In genomic region chr19:17108453-17108784, GRCh38 we compare ENCODE assay signal across 10 cellular contexts. TPM values are rescaled to one million over a fixed set of nuclear protein-coding genes. Genes with fewer than 3 reads are reported as not detected.
DNase-seq lines count a peak whose midpoint lies in the region; ATAC-seq, FAIRE-seq and TF ChIP-seq lines count a peak whose summit lies in the region.
"Had no signal": no experiment of that assay in that cellular context is flagged by ENCODE, and none has a peak within 500 bp of the region (broad histone marks: within the 10 kb centered on the region; RNA-seq: fewer than 3 reads in every experiment).

No MANE protein-coding gene starts in this region.

- peak overlapping the region; percentile 66 for H2BK120ac ChIP-seq in IMR-90 (ENCODE audit: low read depth, low read length)
- no peak overlapping the region for H2BK120ac ChIP-seq in trophoblast cell (ENCODE audit: insufficient read depth, low read length, poor library complexity)

- H3K56ac ChIP-seq in IMR-90 (ENCODE audit: extremely low read depth, insufficient read depth, low read length) = peak overlapping the region; percentile 50

- no peak for DNase-seq in A549 (ENCODE audit: low read depth in 1 of 2, low spot score in 1 of 2)
- no peak for DNase-seq in IMR-90
- no peak for DNase-seq in endothelial cell of umbilical vein (ENCODE audit: low read depth, low spot score)
- no peak for DNase-seq in trophoblast cell
- DNase-seq in GM12892 (ENCODE audit: insufficient read length) = no peak
- DNase-seq in islet precursor cell = no peak
- no peak for DNase-seq in middle frontal gyrus (ENCODE audit: extremely low spot score, low spot score)
- DNase-seq in mesenteric fat pad (ENCODE audit: low spot score) = no peak
- DNase-seq: cortex of kidney, NCI-H2227 treated with DMSO at 0.1 percent for 48 hours had no signal

- H4K20me1 ChIP-seq in IMR-90 (ENCODE audit: insufficient read depth, low read length) = peaks cover 56% of the 10 kb centered on the region
- H4K20me1 ChIP-seq in endothelial cell of umbilical vein (replicated peaks; ENCODE audit: control insufficient read depth, extremely low read depth, insufficient read depth, low read length) = no peaks in the 10 kb centered on the region

- H2AK9ac ChIP-seq in IMR-90 (replicated peaks; ENCODE audit: low read depth, low read length, poor library complexity) = peak overlapping the region; percentile 98

- FAIRE-seq in A549 (lab: Jason Lieb, UNC) (no peak), endothelial cell of umbilical vein (lab: Jason Lieb, UNC) (no peak), GM12892 (lab: Jason Lieb, UNC) (no peak)

- H3K23ac ChIP-seq in IMR-90 (ENCODE audit: low read depth, low read length) (peak overlapping the region; percentile 81; the same call in 1 of the 2 replicates), trophoblast cell (ENCODE audit: low read length) (no peak overlapping the region)

- peak overlapping the region in 1 of 2 experiments; percentile 38; a peak in 2 of 4 replicates for H4K8ac ChIP-seq in IMR-90 (ENCODE audit: low read depth in 2 of 2, low read length in 2 of 2)
- H4K8ac ChIP-seq in trophoblast cell (ENCODE audit: low read depth, low read length) = no peak overlapping the region

- H3K4me1 ChIP-seq in A549 (peaks cover 24% of the 10 kb centered on the region), IMR-90 (ENCODE audit: control insufficient read depth, insufficient read depth, low read length) (peaks cover 7% of the 10 kb centered on the region), endothelial cell of umbilical vein (ENCODE audit: control insufficient read depth, extremely low read depth, insufficient read depth, low read length) (peaks cover 11% of the 10 kb centered on the region), trophoblast cell (ENCODE audit: control insufficient read depth in 1 of 2, insufficient read depth in 2 of 2, low read length in 2 of 2) (peaks cover 26 to 30% of the 10 kb centered on the region in 2 experiments)

- H3K9me1 ChIP-seq in IMR-90 (ENCODE audit: insufficient read depth, low read length) = peaks cover 25% of the 10 kb centered on the region
- no peaks in the 10 kb centered on the region for H3K9me1 ChIP-seq in endothelial cell of umbilical vein (replicated peaks; ENCODE audit: control insufficient read depth, extremely low read depth, insufficient read depth, low read length)

- H4K91ac ChIP-seq in IMR-90 (ENCODE audit: insufficient read depth, low read depth, low read length) (peak overlapping the region; percentile 72), trophoblast cell (ENCODE audit: low read depth, low read length) (peak overlapping the region; percentile 26)

- H2BK15ac ChIP-seq in IMR-90 (ENCODE audit: low read depth, low read length) = peak overlapping the region; percentile 1; the same call in 1 of the 3 replicates

- dilution Hi-C loops in IMR-90 (cut with HindIII; ENCODE audit: low sequenced_read_pairs, unreplicated experiment) = no loop called here
- dilution Hi-C loops in endothelial cell of umbilical vein (cut with MboI; ENCODE audit: extremely low pct_ligation_motif_present, low sequenced_read_pairs) = no loop called here

- H3K79me1 ChIP-seq in IMR-90 (ENCODE audit: low read depth in 1 of 2, low read length in 2 of 2) (peaks cover 10 to 85% of the 10 kb centered on the region in 2 experiments; a peak in 3 of 4 replicates), trophoblast cell (ENCODE audit: low read length) (peaks cover 8% of the 10 kb centered on the region)

- peak overlapping the region; percentile 76 for H3K4me2 ChIP-seq in A549
- peak overlapping the region; percentile 63 for H3K4me2 ChIP-seq in IMR-90 (ENCODE audit: low read depth, low read length)
- H3K4me2 ChIP-seq in endothelial cell of umbilical vein (ENCODE audit: insufficient read depth, low read length) = peak overlapping the region; percentile 0
- peak overlapping the region; percentile 46 for H3K4me2 ChIP-seq in trophoblast cell (ENCODE audit: low read length)

- peak overlapping the region; percentile 79 for H3K14ac ChIP-seq in IMR-90 (replicated peaks; ENCODE audit: low read depth, low read length)
- H3K14ac ChIP-seq in trophoblast cell (ENCODE audit: low read length) = no peak overlapping the region

- BruUV-seq in IMR-90 (replicated peaks; lab: Mats Ljungman, UMichigan) (no TSS peak), endothelial cell of umbilical vein (replicated peaks; lab: Mats Ljungman, UMichigan) (TSS peak; percentile 51)

- TF ChIP-seq CTCF in A549 (IDR thresholded peaks at IDR 0.05) (no peak), IMR-90 (conservative IDR thresholded peaks at IDR 0.05; ENCODE audit: low read depth, low read length) (no peak), endothelial cell of umbilical vein (IDR thresholded peaks at IDR 0.05; ENCODE audit: extremely low read depth in 1 of 2, insufficient read depth in 1 of 2, low read depth in 1 of 2, low read length in 2 of 2) (no peak)

- H2BK12ac ChIP-seq in trophoblast cell (ENCODE audit: low read length) = peak overlapping the region; percentile 62

- H3K9me3 ChIP-seq in A549 (no peaks in the 10 kb centered on the region), IMR-90 (ENCODE audit: control insufficient read depth, insufficient read depth, low read length) (no peaks in the 10 kb centered on the region), endothelial cell of umbilical vein (replicated peaks; ENCODE audit: control insufficient read depth, insufficient read depth, low read length) (no peaks in the 10 kb centered on the region), trophoblast cell (ENCODE audit: insufficient read depth, low read depth, low read length) (no peaks in the 10 kb centered on the region)

- 0 out of 2 replicates have a peak overlapping the region, but pooled peaks have one; percentile 0 for H3K18ac ChIP-seq in IMR-90 (ENCODE audit: low read depth, low read length)
- H3K18ac ChIP-seq in trophoblast cell (ENCODE audit: low read length) = peak overlapping the region; percentile 46

- peak overlapping the region; percentile 78 for H2BK5ac ChIP-seq in IMR-90 (ENCODE audit: low read depth, low read length, poor library complexity, severe bottlenecking)
- H2BK5ac ChIP-seq in trophoblast cell (ENCODE audit: low read depth, low read length, poor library complexity) = peak overlapping the region; percentile 21

- CTCF ChIA-PET in A549 (lab: Yijun Ruan, JAX) (interaction anchor here (0.6 kb wide), 1 partner anchor 699 kb away, joined by 3 read pairs; no protein-coding TSS in a partner anchor), IMR-90 (lab: Yijun Ruan, JAX) (interaction anchor here (0.5 kb wide), 1 partner anchor 108 kb away, joined by 7 read pairs; no protein-coding TSS in a partner anchor), endothelial cell of umbilical vein (lab: Charles Lee) (interaction anchor here (0.9 to 1.6 kb wide), 7 partner anchors 8 to 32 kb away, joined by 3 to 10 read pairs (median 3); no protein-coding TSS in a partner anchor)

- H2AFZ ChIP-seq in IMR-90 (replicated peaks; ENCODE audit: low read length, poor library complexity) (peak overlapping the region; percentile 86), endothelial cell of umbilical vein (ENCODE audit: low read depth, low read length) (no peak overlapping the region), trophoblast cell (ENCODE audit: insufficient read depth, low read length, poor library complexity) (no peak overlapping the region)

- WGBS in A549 (ENCODE audit: missing lambda C conversion rate) = 57% methylated on average over 4 of the region's 4 CpGs
- WGBS in IMR-90 (ENCODE audit: extremely low coverage in 2 of 2, insufficient read length in 1 of 2), 2 experiments = no CpG with 5 or more reads among the region's 4 CpGs
- no CpG with 5 or more reads among the region's 4 CpGs for WGBS in trophoblast cell (ENCODE audit: extremely low coverage, insufficient coverage, insufficient read length)

- TF ChIP-seq EP300 in A549 (IDR thresholded peaks at IDR 0.05) = no peak

- H4K5ac ChIP-seq in IMR-90 (ENCODE audit: low read depth, low read length) = no peak overlapping the region

- ATAC-seq in A549 = no peak
- ATAC-seq in IMR-90 (ENCODE audit: low read depth) = no peak

- intact Hi-C loops in IMR-90 (cut with micrococcal nuclease) = loop anchor here (1.0 to 2.0 kb wide), 2 partner anchors 26 to 28 kb away; no protein-coding TSS in a partner anchor
- intact Hi-C loops in endothelial cell of umbilical vein (cut with micrococcal nuclease) = loop anchor here (1.0 to 5.0 kb wide), 4 partner anchors 27 to 39 kb away; partner anchors contain the start of genes HAUS8 and MYO9B

- H3K27me3 ChIP-seq in IMR-90 (ENCODE audit: control insufficient read depth, insufficient read depth, low read length) (no peaks in the 10 kb centered on the region), endothelial cell of umbilical vein (ENCODE audit: control insufficient read depth in 2 of 2, insufficient read depth in 2 of 2, low read length in 2 of 2) (no peaks in the 10 kb centered on the region), trophoblast cell (ENCODE audit: insufficient read depth, low read length) (no peaks in the 10 kb centered on the region)

- H2BK20ac ChIP-seq in IMR-90 (ENCODE audit: low read depth, low read length) = peak overlapping the region; percentile 58; the same call in 1 of the 2 replicates

- peak overlapping the region; percentile 80 to 96 for H3K27ac ChIP-seq in A549
- H3K27ac ChIP-seq in IMR-90 (ENCODE audit: insufficient read depth, low read length) = peak overlapping the region; percentile 70
- H3K27ac ChIP-seq in endothelial cell of umbilical vein (ENCODE audit: insufficient read depth, low read depth, low read length) = peak overlapping the region; percentile 80
- peak overlapping the region; percentile 3 for H3K27ac ChIP-seq in trophoblast cell (ENCODE audit: low read depth, low read length)

- TF ChIP-seq POLR2A in A549 (IDR thresholded peaks at IDR 0.05; ENCODE audit: low read length) = no peak
- TF ChIP-seq POLR2A in IMR-90 (IDR thresholded peaks at IDR 0.05; ENCODE audit: low read depth, low read length) = no peak
- TF ChIP-seq POLR2A in endothelial cell of umbilical vein (IDR thresholded peaks at IDR 0.05; ENCODE audit: low read depth, low read length) = no peak
- no peak for TF ChIP-seq POLR2A in GM12892 (IDR thresholded peaks at IDR 0.05; ENCODE audit: low read depth, low read length)

- H3K36me3 ChIP-seq in IMR-90 (ENCODE audit: control insufficient read depth, insufficient read depth, low read length) (peaks cover 46% of the 10 kb centered on the region), endothelial cell of umbilical vein (ENCODE audit: control insufficient read depth in 2 of 2, extremely low read depth in 1 of 2, insufficient read depth in 2 of 2, low read length in 2 of 2) (peaks cover 0 to 12% of the 10 kb centered on the region in 2 experiments), trophoblast cell (ENCODE audit: control insufficient read depth in 1 of 2, insufficient read depth in 2 of 2, low read length in 2 of 2) (peaks cover 33 to 48% of the 10 kb centered on the region in 2 experiments)

- peak overlapping the region; percentile 82 for H3K4ac ChIP-seq in IMR-90 (ENCODE audit: low read depth, low read length)
- no peak overlapping the region for H3K4ac ChIP-seq in trophoblast cell (ENCODE audit: low read depth, low read length)

- peaks cover 72% of the 10 kb centered on the region for H3K79me2 ChIP-seq in endothelial cell of umbilical vein (ENCODE audit: control insufficient read depth, insufficient read depth, low read length)
- H3K79me2 ChIP-seq in trophoblast cell (ENCODE audit: control insufficient read depth, insufficient read depth, low read length, poor library complexity) = peaks cover 4% of the 10 kb centered on the region

- H2AK5ac ChIP-seq in IMR-90 (ENCODE audit: low read depth, low read length) (peak overlapping the region; percentile 83), trophoblast cell (ENCODE audit: low read length) (no peak overlapping the region)

- H3K9ac ChIP-seq in IMR-90 (ENCODE audit: low read depth, low read length) (peak overlapping the region; percentile 8; the same call in 1 of the 2 replicates), endothelial cell of umbilical vein (replicated peaks; ENCODE audit: extremely low read depth, insufficient read depth, low read length) (peak overlapping the region; percentile 1), trophoblast cell (ENCODE audit: low read length) (no peak overlapping the region)

- POLR2A ChIA-PET in A549 (lab: Yijun Ruan, JAX) (no interaction called here), IMR-90 (lab: Charles Lee; ENCODE audit: unreplicated experiment) (interaction anchor here (0.6 kb wide), 1 partner anchor 274 kb away, joined by 3 read pairs; no protein-coding TSS in a partner anchor), endothelial cell of umbilical vein (lab: Charles Lee) (no interaction called here)

- no peak overlapping the region for H3K4me3 ChIP-seq in A549
- H3K4me3 ChIP-seq in IMR-90 (ENCODE audit: insufficient read depth, low read depth, low read length) = no peak overlapping the region
- H3K4me3 ChIP-seq in endothelial cell of umbilical vein (replicated peaks in 1 of 3; ENCODE audit: insufficient read depth in 1 of 3, low read depth in 1 of 3, low read length in 3 of 3) = no peak overlapping the region
- H3K4me3 ChIP-seq in trophoblast cell (ENCODE audit: low read depth, low read length) = no peak overlapping the region

- in situ Hi-C loops in IMR-90 (cut with MboI; ENCODE audit: low sequenced_read_pairs) = no loop called here

- TF ChIP-seq RAD21 in A549 (conservative IDR thresholded peaks at IDR 0.05 in 1 of 2, IDR thresholded peaks at IDR 0.05 in 1 of 2) = no peak
- no peak for TF ChIP-seq RAD21 in IMR-90 (IDR thresholded peaks at IDR 0.05; ENCODE audit: low read length)

- no peak overlapping the region for H4K12ac ChIP-seq in trophoblast cell (ENCODE audit: low read depth, low read length)

RNA-seq across cellular contexts. Expression of gene MYO9B, which starts 32.8 kb away (rescaled TPM):
- polyA plus RNA-seq in A549 (2011; rRNA removed) (13.0 and 18.9 TPM in 2 replicates), A549 (2017; fragmentation: RNase III; extraction: RNeasy Plus Mini Kit Qiagen cat#74134 plus additional on column Dnase treatment) (23.9 to 28.1 TPM (median 27.7 TPM) in 3 replicates), IMR-90 (2012; rRNA removed) (77.8 and 91.3 TPM in 2 replicates), endothelial cell of umbilical vein (64.4 and 69.8 TPM in 2 replicates)
- 18.7 and 25.6 TPM in 2 replicates for polyA plus RNA-seq in A549 (2012; cell fraction: cytosol; rRNA removed)
- polyA plus RNA-seq in A549 (2012; cell fraction: nucleus; rRNA removed) = 68.0 and 89.4 TPM in 2 replicates
- 34.1 and 36.5 TPM in 2 replicates for polyA minus RNA-seq in A549 (2011; rRNA and poly(A)+ RNA removed)
- total RNA-seq in IMR-90 (2012; rRNA removed) (59.7 and 61.8 TPM in 2 replicates), endothelial cell of umbilical vein (119 and 124 TPM in 2 replicates), mesenteric fat pad (103 TPM)
- polyA plus RNA-seq in IMR-90 (2012; cell fraction: cytosol; rRNA removed) = 40.1 and 51.5 TPM in 2 replicates
- 248 and 366 TPM in 2 replicates for polyA plus RNA-seq in IMR-90 (2012; cell fraction: nucleus; rRNA removed; ENCODE audit: low replicate concordance)
- 43.2 and 47.5 TPM in 2 replicates for polyA plus RNA-seq in endothelial cell of umbilical vein (2011; cell fraction: cytosol; rRNA removed)
- 227 and 234 TPM in 2 replicates for polyA plus RNA-seq in endothelial cell of umbilical vein (2011; cell fraction: nucleus; rRNA removed)
- 76.5 and 94.6 TPM in 2 replicates for polyA plus RNA-seq in endothelial cell of umbilical vein (2012)
- 97.0 and 109 TPM in 2 replicates for polyA minus RNA-seq in endothelial cell of umbilical vein
- 42.7 TPM for polyA minus RNA-seq in endothelial cell of umbilical vein (2011; cell fraction: cytosol; rRNA and poly(A)+ RNA removed)
- 104 and 123 TPM in 2 replicates for polyA minus RNA-seq in endothelial cell of umbilical vein (2011; cell fraction: nucleus; rRNA and poly(A)+ RNA removed)
- 64.1 and 65.1 TPM in 2 replicates for polyA plus RNA-seq in trophoblast cell (2013)
- 126 TPM for polyA plus RNA-seq in GM12892 (2012; ENCODE audit: missing spikeins)

RNA-seq across cellular contexts. Expression of gene HAUS8, which starts 33.2 kb away (rescaled TPM):
- 13.9 and 15.1 TPM in 2 replicates for polyA plus RNA-seq in A549 (2011; rRNA removed)
- 17.2 and 18.7 TPM in 2 replicates for polyA plus RNA-seq in A549 (2012; cell fraction: cytosol; rRNA removed)
- 19.3 and 21.3 TPM in 2 replicates for polyA plus RNA-seq in A549 (2012; cell fraction: nucleus; rRNA removed)
- polyA plus RNA-seq in A549 (2017; fragmentation: RNase III; extraction: RNeasy Plus Mini Kit Qiagen cat#74134 plus additional on column Dnase treatment) = 15.9 to 16.6 TPM (median 16.2 TPM) in 3 replicates
- 6.4 and 13.5 TPM in 2 replicates for polyA minus RNA-seq in A549 (2011; rRNA and poly(A)+ RNA removed)
- 3.4 and 3.9 TPM in 2 replicates for total RNA-seq in IMR-90 (2012; rRNA removed)
- polyA plus RNA-seq in IMR-90 (2012; rRNA removed) = 12.8 and 14.2 TPM in 2 replicates
- polyA plus RNA-seq in IMR-90 (2012; cell fraction: cytosol; rRNA removed) = 5.6 and 11.0 TPM in 2 replicates
- polyA plus RNA-seq in IMR-90 (2012; cell fraction: nucleus; rRNA removed; ENCODE audit: low replicate concordance) = 9.8 and 12.0 TPM in 2 replicates
- 23.4 and 30.3 TPM in 2 replicates for total RNA-seq in endothelial cell of umbilical vein
- 9.0 and 9.6 TPM in 2 replicates for polyA plus RNA-seq in endothelial cell of umbilical vein
- polyA plus RNA-seq in endothelial cell of umbilical vein (2011; cell fraction: cytosol; rRNA removed) = 16.1 and 17.5 TPM in 2 replicates
- polyA plus RNA-seq in endothelial cell of umbilical vein (2011; cell fraction: nucleus; rRNA removed) = 17.8 and 25.4 TPM in 2 replicates
- 12.6 and 15.8 TPM in 2 replicates for polyA plus RNA-seq in endothelial cell of umbilical vein (2012)
- 7.9 and 8.0 TPM in 2 replicates for polyA minus RNA-seq in endothelial cell of umbilical vein
- 13.7 TPM for polyA minus RNA-seq in endothelial cell of umbilical vein (2011; cell fraction: cytosol; rRNA and poly(A)+ RNA removed)
- 7.5 and 8.4 TPM in 2 replicates for polyA minus RNA-seq in endothelial cell of umbilical vein (2011; cell fraction: nucleus; rRNA and poly(A)+ RNA removed)
- 31.7 and 32.6 TPM in 2 replicates for polyA plus RNA-seq in trophoblast cell (2013)
- polyA plus RNA-seq in GM12892 (2012; ENCODE audit: missing spikeins) = 16.3 TPM
- total RNA-seq in mesenteric fat pad = 7.2 TPM

Comparison
In these comparisons a context has a peak if more than half of its experiments do, and no peak if none do; other contexts are left out.
1. H3K27ac ChIP-seq: peak in every context shown above with its lines; median percentile 88 in A549; 80 in endothelial cell of umbilical vein; 70 in IMR-90; 3 in trophoblast cell.
2. H3K4me2 ChIP-seq: peak in every context shown above with its lines; median percentile 76 in A549; 63 in IMR-90; 46 in trophoblast cell; 0 in endothelial cell of umbilical vein.